In genomic region chr17:48954300-48954755, GRCh38 we compare ENCODE assay signal across 1 cellular context.
TF ChIP-seq lines count a peak whose summit lies in the region.

No MANE protein-coding gene starts in this region.

TF ChIP-seq in HepG2, 621 proteins besides CTCF, POLR2A, EP300 and RAD21 (continued from another document and continues in another):
- TF ChIP-seq HIC2 (CRISPR knock-in tag; IDR thresholded peaks at IDR 0.05; ENCODE audit: low read depth) (no peak), XBP1 (CRISPR knock-in tag; IDR thresholded peaks at IDR 0.05) (no peak), DMAP1 (CRISPR knock-in tag; IDR thresholded peaks at IDR 0.05) (no peak), ZNF382 (CRISPR knock-in tag; IDR thresholded peaks at IDR 0.05; ENCODE audit: borderline replicate concordance) (no peak), HMGA1 (CRISPR knock-in tag; conservative IDR thresholded peaks at IDR 0.05) (no peak), ZNF121 (CRISPR knock-in tag; IDR thresholded peaks at IDR 0.05) (no peak), ZNF784 (CRISPR knock-in tag; IDR thresholded peaks at IDR 0.05; ENCODE audit: borderline replicate concordance) (peak; percentile 72; the same call in 1 of the 2 replicates), ZNF598 (CRISPR knock-in tag; IDR thresholded peaks at IDR 0.05; ENCODE audit: borderline replicate concordance) (no peak), KLF16 (CRISPR knock-in tag; IDR thresholded peaks at IDR 0.05) (peak in 1 of 2 experiments; percentile 62; a peak in 2 of 4 replicates), TEF (CRISPR knock-in tag; IDR thresholded peaks at IDR 0.05) (no peak), SALL1 (CRISPR knock-in tag; IDR thresholded peaks at IDR 0.05) (peak; percentile 41), HIVEP1 (CRISPR knock-in tag; IDR thresholded peaks at IDR 0.05) (no peak), RXRA (CRISPR knock-in tag; IDR thresholded peaks at IDR 0.05) (no peak), PCBP2 (optimal IDR thresholded peaks at IDR 0.05; ENCODE audit: low read depth, low read length, poor library complexity, severe bottlenecking) (no peak), ZNF225 (CRISPR knock-in tag; IDR thresholded peaks at IDR 0.05) (no peak), NFE2L2 (IDR thresholded peaks at IDR 0.05; ENCODE audit: low read length) (no peak), NRL (CRISPR knock-in tag; IDR thresholded peaks at IDR 0.05; ENCODE audit: borderline replicate concordance) (no peak), ZNF768 (CRISPR knock-in tag; IDR thresholded peaks at IDR 0.05) (no peak), THAP11 (CRISPR knock-in tag; IDR thresholded peaks at IDR 0.05) (peak; percentile 42; the same call in 1 of the 2 replicates), SKIL (CRISPR knock-in tag; IDR thresholded peaks at IDR 0.05; ENCODE audit: borderline replicate concordance) (no peak), ZBTB46 (CRISPR knock-in tag; IDR thresholded peaks at IDR 0.05; ENCODE audit: borderline replicate concordance) (no peak), SRF (IDR thresholded peaks at IDR 0.05; ENCODE audit: low read depth, low read length) (no peak), GABPB1 (CRISPR knock-in tag; IDR thresholded peaks at IDR 0.05) (no peak), CREB1 (IDR thresholded peaks at IDR 0.05) (no peak), CREB1 (CRISPR knock-in tag; IDR thresholded peaks at IDR 0.05) (no peak), ZNF609 (CRISPR knock-in tag; IDR thresholded peaks at IDR 0.05; ENCODE audit: borderline replicate concordance) (no peak), ZSCAN9 (CRISPR knock-in tag; IDR thresholded peaks at IDR 0.05; ENCODE audit: borderline replicate concordance) (no peak), ZBTB39 (CRISPR knock-in tag; IDR thresholded peaks at IDR 0.05) (0 out of 2 replicates have a peak, but pooled peaks have one; percentile 30), EZH2 (conservative IDR thresholded peaks at IDR 0.05; ENCODE audit: low read depth, low read length) (no peak), ZNF670 (CRISPR knock-in tag; IDR thresholded peaks at IDR 0.05; ENCODE audit: borderline replicate concordance) (no peak), RFX3 (CRISPR knock-in tag; IDR thresholded peaks at IDR 0.05) (no peak), ZNF484 (CRISPR knock-in tag; IDR thresholded peaks at IDR 0.05; ENCODE audit: borderline replicate concordance, low read depth) (no peak), POGZ (CRISPR knock-in tag; IDR thresholded peaks at IDR 0.05) (no peak), KAT7 (CRISPR knock-in tag; IDR thresholded peaks at IDR 0.05; ENCODE audit: borderline replicate concordance) (0 out of 2 replicates have a peak, but pooled peaks have one; percentile 33), ZNF543 (CRISPR knock-in tag; IDR thresholded peaks at IDR 0.05) (no peak), SUZ12 (IDR thresholded peaks at IDR 0.05; ENCODE audit: low read depth, low read length) (no peak), RBAK (CRISPR knock-in tag; IDR thresholded peaks at IDR 0.05) (no peak), ZNF574 (CRISPR knock-in tag; IDR thresholded peaks at IDR 0.05) (peak; percentile 79), ARID5B (CRISPR knock-in tag; IDR thresholded peaks at IDR 0.05) (peak; percentile 57; the same call in 1 of the 2 replicates), ZNF570 (CRISPR knock-in tag; IDR thresholded peaks at IDR 0.05; ENCODE audit: borderline replicate concordance) (no peak), FIP1L1 (IDR thresholded peaks at IDR 0.05; ENCODE audit: borderline replicate concordance, insufficient read depth, low read depth, low read length) (no peak)
